Comparison of ENCODE assay signal across 28 cellular contexts in genomic region chr10:121843379-121843778, GRCh38.
"Had no signal": no experiment of that assay in that cellular context is flagged by ENCODE, and none has a peak within 500 bp of the region (broad histone marks: within the 10 kb centered on the region; RNA-seq: fewer than 3 reads in every experiment).

No MANE protein-coding gene starts in this region.

- H3K9me3 Mint-ChIP-seq: natural killer cell had no signal

- H3K27ac ChIP-seq: lower lobe of right lung, neural progenitor cell, neutrophil, sigmoid colon, suprapubic skin, thoracic aorta, tibial artery, upper lobe of right lung had no signal

- H2AFZ ChIP-seq: neural progenitor cell had no signal

- H3K4me2 ChIP-seq: neural progenitor cell, smooth muscle cell had no signal

- H3K4me3 Mint-ChIP-seq: naive B cell; natural killer cell; nephron progenitor cell; neural progenitor cell; stimulated activated naive CD8-positive, alpha-beta T cell treated with anti-CD3 and anti-CD28 coated beads, Interleukin-15, Interleukin-2, amounts not matched to agents 100 ng/mL and 50 ng/mL, for 24 hours had no signal

- FAIRE-seq: kidney, urothelium cell line had no signal

- ATAC-seq: left ventricle myocardium superior, lower lobe of right lung, natural killer cell, right cardiac atrium, upper lobe of right lung had no signal

- H3K9me3 ChIP-seq: lower lobe of right lung, neutrophil, sigmoid colon, thoracic aorta, upper lobe of right lung had no signal

- H3K27me3 Mint-ChIP-seq: naive B cell; progenitor cell of endocrine pancreas; stimulated activated naive CD8-positive, alpha-beta T cell treated with anti-CD3 and anti-CD28 coated beads, Interleukin-15, Interleukin-2, amounts not matched to agents 100 ng/mL and 50 ng/mL, for 24 hours had no signal

- H3K4me3 ChIP-seq: lower lobe of right lung, neural progenitor cell, sigmoid colon, smooth muscle cell, suprapubic skin, thoracic aorta, tibial artery, upper lobe of right lung had no signal

- H3K27me3 ChIP-seq: neural progenitor cell, neutrophil, sigmoid colon, suprapubic skin, tibial artery, upper lobe of right lung had no signal

- H3K9ac ChIP-seq: neural progenitor cell had no signal

- H3K4me1 ChIP-seq: lower lobe of right lung, neural progenitor cell, sigmoid colon, suprapubic skin, tibial artery, upper lobe of right lung had no signal

- H3K27ac Mint-ChIP-seq: naive B cell; natural killer cell; nephron progenitor cell; neural progenitor cell; progenitor cell of endocrine pancreas; stimulated activated naive CD8-positive, alpha-beta T cell treated with anti-CD3 and anti-CD28 coated beads, Interleukin-15, Interleukin-2, amounts not matched to agents 100 ng/mL and 50 ng/mL, for 24 hours had no signal

- DNase-seq: head of caudate nucleus; hippocampal formation; kidney; left ventricle myocardium superior; lower lobe of right lung; mesenchymal stem cell; naive B cell; natural killer cell; nephron progenitor cell; occipital lobe; retina; right cardiac atrium; sigmoid colon; stimulated activated CD4-positive, alpha-beta T cell treated with anti-CD3 and anti-CD28 coated beads, Interleukin-1b, Interleukin-23, amount 100 ng/mL, for 48 hours; stimulated activated CD4-positive, alpha-beta T cell treated with anti-CD3 and anti-CD28 coated beads, Interleukin-2, amount 100 ng/mL, for 48 hours; stimulated activated CD4-positive, alpha-beta T cell treated with anti-CD3 and anti-CD28 coated beads, Interleukin-4, amount 100 ng/mL, for 4 hours; stimulated activated naive CD4-positive, alpha-beta T cell; tibial artery; trophoblast cell; upper lobe of right lung had no signal

- H3K4me1 Mint-ChIP-seq: neural progenitor cell had no signal
